Comparison of ENCODE assay signal across 12 cellular contexts in the genomic region with DNA sequence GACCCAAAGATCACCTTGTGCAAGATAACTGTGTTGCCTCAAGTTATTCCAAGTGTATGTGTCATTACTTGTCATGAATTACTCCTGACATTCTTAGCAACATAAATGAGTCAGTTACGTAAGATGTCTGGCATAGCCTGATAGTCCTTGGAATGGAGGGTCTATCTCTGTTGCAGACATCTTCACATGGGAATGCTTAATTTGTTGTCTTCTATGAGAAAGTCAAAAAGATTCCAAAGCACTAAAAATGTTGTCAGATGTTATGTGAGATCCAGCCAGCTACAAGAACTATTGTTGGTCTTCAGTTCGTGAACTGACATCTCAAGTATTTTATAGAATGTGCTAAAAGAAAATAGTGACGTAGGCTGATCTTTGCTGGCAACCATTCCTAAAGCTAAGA.
A peak's percentile ranks its signal among the peaks of the same experiment; 100 is the strongest.
DNase-seq lines count a peak whose midpoint lies in the region; TF ChIP-seq lines count a peak whose summit lies in the region.
"Had no signal": no experiment of that assay in that cellular context is flagged by ENCODE, and none has a peak within 500 bp of the region (broad histone marks: within the 10 kb centered on the region; RNA-seq: fewer than 3 reads in every experiment).

No MANE protein-coding gene starts in this region.

- H3K27ac ChIP-seq in SK-N-SH (ENCODE audit: low read depth in 2 of 2, low read length in 1 of 2), result peak overlapping the region; percentile 36 to 95; a peak in 3 of 4 replicates
- peak overlapping the region; percentile 22 for H3K27ac ChIP-seq in rectal smooth muscle tissue (ENCODE audit: low read depth, low read length)
- peak overlapping the region in 1 of 4 donors; percentile 31 for H3K27ac ChIP-seq in transverse colon
- H3K27ac ChIP-seq: BLaER1 treated with 17β-estradiol and CSF1 and Interleukin-3, amounts not matched to agents 10 nM and 100 nM; hepatocyte had no signal

- intact Hi-C loops in transverse colon (cut with DNase I; ENCODE audit: low total_unique reads), result no loop called here

- CTCF ChIA-PET in BJ (lab: Yijun Ruan, JAX) (interaction anchor here (0.7 to 1.3 kb wide), 2 partner anchors 14 to 107 kb away, joined by 3 read pairs; no protein-coding TSS in a partner anchor), SK-N-SH (lab: Yijun Ruan, JAX) (interaction anchor here (1.0 to 1.3 kb wide), 2 partner anchors 10 to 65 kb away, joined by 3 read pairs; no protein-coding TSS in a partner anchor)

- peaks cover 0 to 14% of the 10 kb centered on the region in 2 experiments; a peak in 1 of 4 replicates for H3K4me1 ChIP-seq in SK-N-SH (ENCODE audit: control insufficient read depth in 1 of 2, insufficient read depth in 2 of 2, low read depth in 1 of 2, low read length in 1 of 2)
- peaks cover 5% of the 10 kb centered on the region for H3K4me1 ChIP-seq in rectal smooth muscle tissue (ENCODE audit: control insufficient read depth, insufficient read depth, low read length)
- H3K4me1 ChIP-seq in transverse colon, result peaks cover 0 to 2% (median 0%) of the 10 kb centered on the region in 4 donors
- H3K4me1 ChIP-seq: BLaER1 treated with 17β-estradiol and CSF1 and Interleukin-3, amounts not matched to agents 10 nM and 100 nM had no signal

- H3K27me3 ChIP-seq in BJ (ENCODE audit: control insufficient read depth, insufficient read depth, low read length) (no peaks in the 10 kb centered on the region), SK-N-SH (ENCODE audit: insufficient read depth) (no peaks in the 10 kb centered on the region), rectal smooth muscle tissue (ENCODE audit: control insufficient read depth, insufficient read depth, low read length) (no peaks in the 10 kb centered on the region), transverse colon (no peaks in the 10 kb centered on the region)
- H3K27me3 ChIP-seq: BLaER1 treated with 17β-estradiol and CSF1 and Interleukin-3, amounts not matched to agents 10 nM and 100 nM; hepatocyte had no signal

- peak in 1 of 2 experiments; percentile 81; a peak in 1 of 4 replicates for TF ChIP-seq EP300 in SK-N-SH (IDR thresholded peaks at IDR 0.05; ENCODE audit: borderline replicate concordance in 1 of 2, low read depth in 1 of 2, low read length in 1 of 2)
- no peak for TF ChIP-seq EP300 in transverse colon (IDR thresholded peaks at IDR 0.05; ENCODE audit: low read depth)

- H3K9me3 ChIP-seq in SK-N-SH (no peaks in the 10 kb centered on the region), transverse colon (no peaks in the 10 kb centered on the region)
- H3K9me3 ChIP-seq: BLaER1 treated with 17β-estradiol and CSF1 and Interleukin-3, amounts not matched to agents 10 nM and 100 nM had no signal

- H3K4me3 ChIP-seq in BJ (ENCODE audit: low read depth, low read length) (no peak overlapping the region), SK-N-SH (ENCODE audit: low read depth in 2 of 2, low read length in 1 of 2) (no peak overlapping the region), rectal smooth muscle tissue (ENCODE audit: low read length) (no peak overlapping the region), transverse colon (no peak overlapping the region)
- H3K4me3 ChIP-seq: BLaER1 treated with 17β-estradiol and CSF1 and Interleukin-3, amounts not matched to agents 10 nM and 100 nM; hepatocyte had no signal

- WGBS in SK-N-SH (ENCODE audit: low lambda C conversion rate), result 42% methylated on average over 3 of the region's 3 CpGs
- 45 to 77% methylated on average over 2 to 3 of the region's 3 CpGs for whole genome bisulfite sequencing in transverse colon (ENCODE audit: low coverage in 1 of 2), 2 donors

- peaks cover 13% of the 10 kb centered on the region; the same call in 1 of the 2 replicates for H3K79me2 ChIP-seq in SK-N-SH (ENCODE audit: insufficient read depth)
- H3K79me2 ChIP-seq: hepatocyte had no signal

- no peaks in the 10 kb centered on the region for H4K20me1 ChIP-seq in SK-N-SH (ENCODE audit: insufficient read depth)
- H4K20me1 ChIP-seq: BLaER1 treated with 17β-estradiol and CSF1 and Interleukin-3, amounts not matched to agents 10 nM and 100 nM had no signal

- TF ChIP-seq CTCF in BJ (IDR thresholded peaks at IDR 0.05; ENCODE audit: insufficient read depth, low read depth, low read length) (no peak), SK-N-SH (IDR thresholded peaks at IDR 0.05) (no peak), transverse colon (IDR thresholded peaks at IDR 0.05) (no peak)

- H3K9ac ChIP-seq in SK-N-SH (peak overlapping the region; percentile 45; the same call in 1 of the 2 replicates), rectal smooth muscle tissue (ENCODE audit: low read length) (no peak overlapping the region)
- H3K9ac ChIP-seq: BLaER1 treated with 17β-estradiol and CSF1 and Interleukin-3, amounts not matched to agents 10 nM and 100 nM had no signal

- TF ChIP-seq RAD21 in SK-N-SH (IDR thresholded peaks at IDR 0.05; ENCODE audit: low read length), result no peak

- no peak overlapping the region for H2AFZ ChIP-seq in SK-N-SH (ENCODE audit: low read depth)
- H2AFZ ChIP-seq: hepatocyte had no signal

- in situ Hi-C loops in transverse colon (cut with MboI; ENCODE audit: low pct_ligation_motif_present in 1 of 4, low pct_unique_long_range_greater_than_20kb in 1 of 4, low sequenced_read_pairs in 3 of 4), result no loop called here

- peaks cover 33% of the 10 kb centered on the region for H3F3A ChIP-seq in SK-N-SH (replicated peaks; ENCODE audit: insufficient read depth)

- H3K4me2 ChIP-seq in SK-N-SH, result 0 out of 2 replicates have a peak overlapping the region, but pooled peaks have one; percentile 36
- H3K4me2 ChIP-seq: BLaER1 treated with 17β-estradiol and CSF1 and Interleukin-3, amounts not matched to agents 10 nM and 100 nM; hepatocyte had no signal

- H3K9me2 ChIP-seq in SK-N-SH, result no peaks in the 10 kb centered on the region

- DNase-seq in BJ (ENCODE audit: low read depth), result peak; percentile 76
- DNase-seq in SK-N-SH, result no peak
- DNase-seq in fibroblast of gingiva (ENCODE audit: low read depth), result peak; percentile 69
- no peak for DNase-seq in NCI-H1417 (lab: John Stamatoyannopoulos, UW)
- DNase-seq in transverse colon, result no peak
- DNase-seq in CD1c-positive myeloid dendritic cell (ENCODE audit: extremely low spot score), result no peak
- no peak for DNase-seq in activated CD4-positive, alpha-beta T cell treated with anti-CD3 and anti-CD28 coated beads for 4 hours
- DNase-seq: activated CD8-positive, alpha-beta memory T cell treated with anti-CD3 and anti-CD28 coated beads, Interleukin-2, amount 50 U/mL, for 4 hours; NCI-H2029 treated with DMSO at 0.1 percent for 48 hours had no signal

- H3K36me3 ChIP-seq in BJ (ENCODE audit: control insufficient read depth, insufficient read depth, low read length) (no peaks in the 10 kb centered on the region; the same call in 1 of the 2 replicates), SK-N-SH (replicated peaks in 1 of 2; ENCODE audit: control insufficient read depth in 1 of 2, insufficient read depth in 2 of 2, low read length in 1 of 2) (peaks cover 37 to 71% of the 10 kb centered on the region in 2 experiments), rectal smooth muscle tissue (ENCODE audit: control insufficient read depth, insufficient read depth, low read length) (no peaks in the 10 kb centered on the region), transverse colon (no peaks in the 10 kb centered on the region)
- H3K36me3 ChIP-seq: BLaER1 treated with 17β-estradiol and CSF1 and Interleukin-3, amounts not matched to agents 10 nM and 100 nM had no signal

- TF ChIP-seq POLR2A in transverse colon (IDR thresholded peaks at IDR 0.05), result no peak

- POLR2A ChIA-PET in BJ (lab: Charles Lee), result no interaction called here
- POLR2A ChIA-PET in SK-N-SH (lab: Yijun Ruan, JAX), result no interaction called here

TF ChIP-seq in SK-N-SH, 30 proteins besides CTCF, POLR2A, EP300 and RAD21 (continues in another document):
- TF ChIP-seq TCF12 (IDR thresholded peaks at IDR 0.05), result peak; percentile 79
- TF ChIP-seq POLR2AphosphoS5 (IDR thresholded peaks at IDR 0.05; ENCODE audit: low read depth, low read length), result peak; percentile 60; the same call in 1 of the 2 replicates
- no peak for TF ChIP-seq GATA2 (CRISPR knock-in tag; IDR thresholded peaks at IDR 0.05)
- TF ChIP-seq, protein P1, sequence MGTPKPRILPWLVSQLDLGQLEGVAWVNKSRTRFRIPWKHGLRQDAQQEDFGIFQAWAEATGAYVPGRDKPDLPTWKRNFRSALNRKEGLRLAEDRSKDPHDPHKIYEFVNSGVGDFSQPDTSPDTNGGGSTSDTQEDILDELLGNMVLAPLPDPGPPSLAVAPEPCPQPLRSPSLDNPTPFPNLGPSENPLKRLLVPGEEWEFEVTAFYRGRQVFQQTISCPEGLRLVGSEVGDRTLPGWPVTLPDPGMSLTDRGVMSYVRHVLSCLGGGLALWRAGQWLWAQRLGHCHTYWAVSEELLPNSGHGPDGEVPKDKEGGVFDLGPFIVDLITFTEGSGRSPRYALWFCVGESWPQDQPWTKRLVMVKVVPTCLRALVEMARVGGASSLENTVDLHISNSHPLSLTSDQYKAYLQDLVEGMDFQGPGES (IDR thresholded peaks at IDR 0.05; ENCODE audit: low read depth, low read length), result no peak
- TF ChIP-seq ELF1 (IDR thresholded peaks at IDR 0.05), result no peak
- peak; percentile 51; the same call in 1 of the 2 replicates for TF ChIP-seq TEAD4 (IDR thresholded peaks at IDR 0.05; ENCODE audit: borderline replicate concordance, insufficient read depth)
- TF ChIP-seq RCOR1 (IDR thresholded peaks at IDR 0.05; ENCODE audit: low read length), result no peak
- TF ChIP-seq, protein P2, sequence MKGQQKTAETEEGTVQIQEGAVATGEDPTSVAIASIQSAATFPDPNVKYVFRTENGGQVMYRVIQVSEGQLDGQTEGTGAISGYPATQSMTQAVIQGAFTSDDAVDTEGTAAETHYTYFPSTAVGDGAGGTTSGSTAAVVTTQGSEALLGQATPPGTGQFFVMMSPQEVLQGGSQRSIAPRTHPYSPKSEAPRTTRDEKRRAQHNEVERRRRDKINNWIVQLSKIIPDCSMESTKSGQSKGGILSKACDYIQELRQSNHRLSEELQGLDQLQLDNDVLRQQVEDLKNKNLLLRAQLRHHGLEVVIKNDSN (IDR thresholded peaks at IDR 0.05; ENCODE audit: borderline replicate concordance, low read depth), result no peak
- TF ChIP-seq NFIC (IDR thresholded peaks at IDR 0.05; ENCODE audit: borderline replicate concordance), result peak; percentile 72; the same call in 1 of the 2 replicates
- no peak for TF ChIP-seq FOXJ3 (CRISPR knock-in tag; IDR thresholded peaks at IDR 0.05)
- TF ChIP-seq CHD2 (IDR thresholded peaks at IDR 0.05; ENCODE audit: low read length, partially characterized antibody), result no peak

Comparison
In these comparisons a context has a peak if more than half of its experiments do, and no peak if none do; other contexts are left out.
1. DNase-seq: peak in BJ (single experiment) and fibroblast of gingiva (single experiment); none in SK-N-SH (single experiment), NCI-H1417 (0 of 3), transverse colon (single experiment), CD1c-positive myeloid dendritic cell (single experiment) and activated CD4-positive, alpha-beta T cell treated with anti-CD3 and anti-CD28 coated beads for 4 hours (0 of 2).